Comparison of ENCODE assay signal across 1 cellular context in genomic region chr11:70604221-70604620, GRCh38.
TF ChIP-seq lines count a peak whose summit lies in the region.

No MANE protein-coding gene starts in this region.

TF ChIP-seq in H1, 55 proteins besides CTCF, POLR2A, EP300 and RAD21:
- TF ChIP-seq, protein P1, sequence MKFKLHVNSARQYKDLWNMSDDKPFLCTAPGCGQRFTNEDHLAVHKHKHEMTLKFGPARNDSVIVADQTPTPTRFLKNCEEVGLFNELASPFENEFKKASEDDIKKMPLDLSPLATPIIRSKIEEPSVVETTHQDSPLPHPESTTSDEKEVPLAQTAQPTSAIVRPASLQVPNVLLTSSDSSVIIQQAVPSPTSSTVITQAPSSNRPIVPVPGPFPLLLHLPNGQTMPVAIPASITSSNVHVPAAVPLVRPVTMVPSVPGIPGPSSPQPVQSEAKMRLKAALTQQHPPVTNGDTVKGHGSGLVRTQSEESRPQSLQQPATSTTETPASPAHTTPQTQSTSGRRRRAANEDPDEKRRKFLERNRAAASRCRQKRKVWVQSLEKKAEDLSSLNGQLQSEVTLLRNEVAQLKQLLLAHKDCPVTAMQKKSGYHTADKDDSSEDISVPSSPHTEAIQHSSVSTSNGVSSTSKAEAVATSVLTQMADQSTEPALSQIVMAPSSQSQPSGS (IDR thresholded peaks at IDR 0.05; ENCODE audit: low read length), result no peak
- no peak for TF ChIP-seq EGR1 (IDR thresholded peaks at IDR 0.05; ENCODE audit: borderline replicate concordance, low read depth, low read length)
- no peak for TF ChIP-seq PHF8 (conservative IDR thresholded peaks at IDR 0.05; ENCODE audit: low read depth, low read length)
- no peak for TF ChIP-seq BCL11A (IDR thresholded peaks at IDR 0.05; ENCODE audit: low read depth in 2 of 2, low read length in 2 of 2)
- TF ChIP-seq SP4 (IDR thresholded peaks at IDR 0.05; ENCODE audit: low read length), result no peak
- TF ChIP-seq RXRA (IDR thresholded peaks at IDR 0.05; ENCODE audit: insufficient read depth, low read depth, low read length), result no peak
- no peak for TF ChIP-seq SUZ12 (IDR thresholded peaks at IDR 0.05; ENCODE audit: low read length)
- no peak for TF ChIP-seq MAX (IDR thresholded peaks at IDR 0.05)
- TF ChIP-seq HDAC6 (IDR thresholded peaks at IDR 0.05; ENCODE audit: low read depth, low read length), result no peak
- TF ChIP-seq KDM4A (IDR thresholded peaks at IDR 0.05; ENCODE audit: low read depth, low read length, severe bottlenecking), result no peak
- no peak for TF ChIP-seq SIRT6 (IDR thresholded peaks at IDR 0.05; ENCODE audit: low read length)
- TF ChIP-seq JUND (IDR thresholded peaks at IDR 0.05; ENCODE audit: low read length), result no peak
- TF ChIP-seq GABPA (IDR thresholded peaks at IDR 0.05; ENCODE audit: borderline replicate concordance, insufficient read depth, low read length), result no peak
- TF ChIP-seq KDM1A (IDR thresholded peaks at IDR 0.05; ENCODE audit: borderline replicate concordance, low read length), result no peak
- no peak for TF ChIP-seq FOSL1 (IDR thresholded peaks at IDR 0.05; ENCODE audit: insufficient read depth, low read depth, low read length)
- TF ChIP-seq, protein P2, sequence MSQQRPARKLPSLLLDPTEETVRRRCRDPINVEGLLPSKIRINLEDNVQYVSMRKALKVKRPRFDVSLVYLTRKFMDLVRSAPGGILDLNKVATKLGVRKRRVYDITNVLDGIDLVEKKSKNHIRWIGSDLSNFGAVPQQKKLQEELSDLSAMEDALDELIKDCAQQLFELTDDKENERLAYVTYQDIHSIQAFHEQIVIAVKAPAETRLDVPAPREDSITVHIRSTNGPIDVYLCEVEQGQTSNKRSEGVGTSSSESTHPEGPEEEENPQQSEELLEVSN (IDR thresholded peaks at IDR 0.05), result no peak
- no peak for TF ChIP-seq POLR2AphosphoS5 (IDR thresholded peaks at IDR 0.05; ENCODE audit: low read depth, low read length)
- no peak for TF ChIP-seq YY1 (IDR thresholded peaks at IDR 0.05; ENCODE audit: low read depth, low read length)
- no peak for TF ChIP-seq ATF3 (IDR thresholded peaks at IDR 0.05; ENCODE audit: insufficient read depth, low read depth, low read length)
- TF ChIP-seq CREB1 (IDR thresholded peaks at IDR 0.05), result no peak
